1 cellular context compared by ENCODE assay signal in the genomic region with DNA sequence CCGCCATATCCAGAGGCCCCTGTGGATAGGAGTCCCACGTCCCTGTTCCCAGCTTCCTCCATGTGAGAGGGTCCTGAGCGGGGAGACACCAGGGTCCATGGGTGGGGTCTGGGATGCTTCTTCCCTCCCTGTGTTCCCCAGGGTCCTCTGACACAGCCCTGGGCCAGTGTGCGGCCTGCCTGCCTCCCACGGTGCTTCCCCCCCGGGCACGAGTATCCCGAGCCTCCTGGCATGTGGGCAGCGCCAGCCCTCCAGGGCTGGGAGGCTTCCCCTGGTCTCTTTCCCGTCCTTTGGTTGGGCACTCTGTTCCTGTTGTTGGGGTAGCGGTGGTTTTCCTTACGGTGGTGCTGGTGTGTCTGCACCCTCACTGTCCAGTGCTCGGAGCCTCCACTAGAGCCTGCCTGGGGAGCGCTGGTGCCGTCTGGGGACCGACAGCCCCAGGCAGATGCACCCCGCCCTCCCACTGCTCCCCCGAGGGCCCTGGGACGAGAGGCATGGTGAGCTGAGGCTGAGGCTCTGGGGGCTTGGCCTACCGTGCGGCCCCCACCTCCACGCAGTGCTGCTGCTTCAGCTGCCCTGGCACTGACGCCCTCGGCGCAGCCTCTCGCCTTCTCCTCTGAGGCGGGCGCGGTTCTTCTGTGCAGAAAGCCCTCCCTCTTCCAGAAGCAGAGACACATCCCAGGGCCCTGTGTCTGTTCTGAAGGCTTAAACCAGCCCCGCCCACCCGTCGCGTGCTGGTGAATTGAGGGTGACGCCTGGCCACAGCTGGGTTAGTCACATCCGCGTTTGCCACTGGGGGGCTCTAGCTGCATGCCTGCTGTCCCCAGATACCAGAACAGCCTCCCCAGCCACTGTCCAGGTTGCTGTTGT.
TF ChIP-seq lines count a peak whose summit lies in the region.

No MANE protein-coding gene starts in this region.

TF ChIP-seq in H1, 55 proteins besides CTCF, POLR2A, EP300 and RAD21:
- TF ChIP-seq JUN (IDR thresholded peaks at IDR 0.05; ENCODE audit: low read depth, low read length) (no peak), FOSL1 (IDR thresholded peaks at IDR 0.05; ENCODE audit: insufficient read depth, low read depth, low read length) (no peak), BRCA1 (IDR thresholded peaks at IDR 0.05; ENCODE audit: low read depth, low read length) (no peak), MAFK (IDR thresholded peaks at IDR 0.05; ENCODE audit: low read depth, low read length) (no peak), POLR2AphosphoS5 (IDR thresholded peaks at IDR 0.05; ENCODE audit: low read depth, low read length) (no peak), SP4 (IDR thresholded peaks at IDR 0.05; ENCODE audit: low read length) (no peak), JUND (IDR thresholded peaks at IDR 0.05; ENCODE audit: low read length) (no peak)
- TF ChIP-seq, protein P1, sequence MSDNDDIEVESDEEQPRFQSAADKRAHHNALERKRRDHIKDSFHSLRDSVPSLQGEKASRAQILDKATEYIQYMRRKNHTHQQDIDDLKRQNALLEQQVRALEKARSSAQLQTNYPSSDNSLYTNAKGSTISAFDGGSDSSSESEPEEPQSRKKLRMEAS (IDR thresholded peaks at IDR 0.05): 0 out of 2 replicates have a peak, but pooled peaks have one; percentile 16
